In genomic region chr2:27583390-27583915, GRCh38 we compare ENCODE assay signal across 8 cellular contexts. TPM values are rescaled to one million over a fixed set of nuclear protein-coding genes. Genes with fewer than 3 reads are reported as not detected.
DNase-seq lines count a peak whose midpoint lies in the region; ATAC-seq and TF ChIP-seq lines count a peak whose summit lies in the region.

No MANE protein-coding gene starts in this region.

- H3K4me3 ChIP-seq in KMS-11 (IDR thresholded peaks at IDR 0.05; ENCODE audit: insufficient read depth, low read depth, low read length) (peak overlapping the region; percentile 95), brain microvascular endothelial cell (ENCODE audit: low read depth, low read length) (peak overlapping the region; percentile 83), mesenchymal stem cell (ENCODE audit: insufficient read depth in 1 of 2, low read depth in 1 of 2, low read length in 2 of 2) (peak overlapping the region; percentile 64 to 92)

- no peaks in the 10 kb centered on the region for H3K36me3 ChIP-seq in KMS-11 (ENCODE audit: insufficient read depth)
- H3K36me3 ChIP-seq in brain microvascular endothelial cell (replicated peaks), result no peaks in the 10 kb centered on the region
- no peaks in the 10 kb centered on the region for H3K36me3 ChIP-seq in mesenchymal stem cell (ENCODE audit: control insufficient read depth in 1 of 2, insufficient read depth in 2 of 2, low read depth in 1 of 2, low read length in 2 of 2)

- H3K23ac ChIP-seq in mesenchymal stem cell (ENCODE audit: low read length in 2 of 2), result no peak overlapping the region

- peak overlapping the region; percentile 16 for H2BK15ac ChIP-seq in mesenchymal stem cell (ENCODE audit: low read depth, poor library complexity, severe bottlenecking)

- H2AK5ac ChIP-seq in mesenchymal stem cell (ENCODE audit: low read length, severe bottlenecking), result peak overlapping the region; percentile 74

- peak overlapping the region; percentile 34 for H3K27ac ChIP-seq in KMS-11
- peak overlapping the region; percentile 40 for H3K27ac ChIP-seq in brain microvascular endothelial cell
- H3K27ac ChIP-seq in mesenchymal stem cell (ENCODE audit: low read length, poor library complexity, severe bottlenecking), result peak overlapping the region; percentile 24

- peaks cover 54% of the 10 kb centered on the region for H3K79me2 ChIP-seq in KMS-11 (ENCODE audit: insufficient read depth, low read depth)

- no peak overlapping the region for H2BK12ac ChIP-seq in mesenchymal stem cell (ENCODE audit: low read length in 2 of 2)

- H3K27me3 ChIP-seq in KMS-11 (ENCODE audit: insufficient read depth, low read depth) (no peaks in the 10 kb centered on the region), brain microvascular endothelial cell (replicated peaks) (no peaks in the 10 kb centered on the region), mesenchymal stem cell (ENCODE audit: control insufficient read depth in 1 of 2, insufficient read depth in 1 of 2, low read length in 2 of 2) (no peaks in the 10 kb centered on the region)

- peaks cover 17% of the 10 kb centered on the region for H3K9me3 ChIP-seq in mesenchymal stem cell (ENCODE audit: control insufficient read depth, low read length)

- H2BK5ac ChIP-seq in mesenchymal stem cell (ENCODE audit: low read depth, low read length, poor library complexity, severe bottlenecking), result no peak overlapping the region

- no peaks in the 10 kb centered on the region; the same call in 1 of the 2 replicates for H4K20me1 ChIP-seq in KMS-11 (ENCODE audit: insufficient read depth)

- peak overlapping the region; percentile 31 for H4K91ac ChIP-seq in mesenchymal stem cell (ENCODE audit: low read length)

- peak overlapping the region; percentile 51 for H3K9ac ChIP-seq in KMS-11
- peak overlapping the region; percentile 88 for H3K9ac ChIP-seq in mesenchymal stem cell (ENCODE audit: low read length)

- H3K4me2 ChIP-seq in KMS-11 (peak overlapping the region; percentile 50), mesenchymal stem cell (ENCODE audit: low read length, poor library complexity, severe bottlenecking) (peak overlapping the region; percentile 62)

- TF ChIP-seq CTCF in KMS-11 (conservative IDR thresholded peaks at IDR 0.05; ENCODE audit: low read depth, low read length), result no peak
- TF ChIP-seq CTCF in brain microvascular endothelial cell (IDR thresholded peaks at IDR 0.05; ENCODE audit: low read depth, low read length, missing control alignments), result no peak

- peaks cover 26% of the 10 kb centered on the region for H3K4me1 ChIP-seq in KMS-11 (ENCODE audit: low read depth, poor library complexity, severe bottlenecking)
- peaks cover 2% of the 10 kb centered on the region for H3K4me1 ChIP-seq in mesenchymal stem cell (ENCODE audit: control insufficient read depth, insufficient read depth, low read depth, low read length)

- H3K4ac ChIP-seq in mesenchymal stem cell (ENCODE audit: low read depth in 1 of 2, low read length in 2 of 2), result peak overlapping the region; percentile 13 to 65

- ATAC-seq in HG02970 (IDR thresholded peaks at IDR 0.05; ENCODE audit: low FRiP score, unreplicated experiment), result no peak
- no peak for ATAC-seq in GM19463 (IDR thresholded peaks at IDR 0.05; ENCODE audit: unreplicated experiment)
- no peak for ATAC-seq in GM18909 (IDR thresholded peaks at IDR 0.05; ENCODE audit: poor library complexity, unreplicated experiment)

- in situ Hi-C loops in brain microvascular endothelial cell (cut with HindIII; ENCODE audit: low pct_ligation_motif_present, low sequenced_read_pairs), result no loop called here

- DNase-seq in EL (peak; percentile 19), brain microvascular endothelial cell (no peak), mesenchymal stem cell (peak; percentile 40), posterior vena cava (ENCODE audit: low spot score) (no peak)

- H3K14ac ChIP-seq in mesenchymal stem cell (ENCODE audit: low read length in 2 of 2), result no peak overlapping the region

- peak overlapping the region; percentile 66 for H4K8ac ChIP-seq in mesenchymal stem cell (ENCODE audit: low read length)

- peak overlapping the region in 1 of 2 experiments; percentile 1 for H3K18ac ChIP-seq in mesenchymal stem cell (ENCODE audit: low read depth in 1 of 2, low read length in 2 of 2)

- H2AFZ ChIP-seq in KMS-11 (ENCODE audit: low read depth) (peak overlapping the region; percentile 83), mesenchymal stem cell (ENCODE audit: low read depth, low read length) (no peak overlapping the region)

- H3K79me1 ChIP-seq in mesenchymal stem cell (replicated peaks; ENCODE audit: low read length, poor library complexity, severe bottlenecking), result peaks cover 3% of the 10 kb centered on the region

- 14% methylated on average over 12 of the region's 12 CpGs for WGBS in mesenchymal stem cell

- intact Hi-C loops in posterior vena cava (cut with DNase I), result loop anchor here in 1 of 2 donors (10.0 kb wide), 1 partner anchor 89 kb away; the partner anchor contains the start of genes FNDC4 and GCKR

- H2BK120ac ChIP-seq in mesenchymal stem cell (ENCODE audit: low read depth, low read length), result no peak overlapping the region

RNA-seq across cellular contexts. Expression of gene ZNF512, which starts 0.6 kb away (rescaled TPM):
- 21.6 TPM for polyA plus RNA-seq in mesenchymal stem cell (2013, experiment 1 of 2)
- polyA plus RNA-seq in mesenchymal stem cell (2013, experiment 2 of 2), result 20.7 TPM
- 10 to 100 TPM; 25.2 to 27.4 TPM for total RNA-seq in posterior vena cava

RNA-seq across cellular contexts. Expression of gene CCDC121, which starts 45.4 kb away (rescaled TPM):
- 1.1 TPM for polyA plus RNA-seq in mesenchymal stem cell (2013, experiment 1 of 2)
- 1.6 TPM for polyA plus RNA-seq in mesenchymal stem cell (2013, experiment 2 of 2)
- total RNA-seq in posterior vena cava, result 1 to 10 TPM; 3.3 to 4.3 TPM

RNA-seq across cellular contexts. Expression of gene GPN1, which starts 45.4 kb away (rescaled TPM):
- polyA plus RNA-seq in mesenchymal stem cell (2013, experiment 1 of 2), result 26.6 TPM
- 26.4 TPM for polyA plus RNA-seq in mesenchymal stem cell (2013, experiment 2 of 2)
- total RNA-seq in posterior vena cava, result 10 to 100 TPM; 17.9 to 18.3 TPM

Comparison
In these comparisons a context has a peak if more than half of its experiments do, and no peak if none do; other contexts are left out.
1. DNase-seq: peak in EL (single experiment) and mesenchymal stem cell (single experiment); none in brain microvascular endothelial cell (single experiment) and posterior vena cava (single experiment).
2. Peak in every context shown above with its lines, with median percentiles within 50 percentile points of each other: H3K27ac ChIP-seq and H3K4me3 ChIP-seq.